In the genomic region with DNA sequence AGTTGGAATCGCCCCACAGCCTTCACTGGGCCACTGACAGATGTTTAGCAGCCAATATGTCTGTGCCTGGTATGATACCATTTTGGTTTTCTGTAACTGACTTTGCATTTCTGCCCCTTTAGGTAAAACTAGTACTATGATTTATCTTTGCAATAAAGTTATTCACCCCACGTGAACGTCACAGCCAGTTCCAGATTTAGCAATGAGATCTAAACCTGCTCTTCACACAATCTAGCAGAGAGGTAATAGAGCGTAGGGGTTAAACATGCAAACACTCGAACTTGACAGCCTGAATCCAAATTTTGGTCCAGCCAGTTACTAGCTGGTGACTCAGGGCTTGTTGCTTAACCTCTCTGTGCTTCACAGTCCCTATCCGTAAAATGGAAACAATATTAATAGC, we compare ENCODE assay signal across 20 cellular contexts.
"Had no signal": no experiment of that assay in that cellular context is flagged by ENCODE, and none has a peak within 500 bp of the region (broad histone marks: within the 10 kb centered on the region; RNA-seq: fewer than 3 reads in every experiment).

No MANE protein-coding gene starts in this region.

- DNase-seq: NCI-H1092, NCI-H1105 treated with DMSO at 0.1 percent for 48 hours, NCI-H1417 treated with DMSO at 0.1 percent for 48 hours, NCI-H146, NCI-H1694 treated with DMSO at 0.1 percent for 48 hours, NCI-H1930, NCI-H2081, NCI-H2107, NCI-H2227 treated with DMSO at 0.1 percent for 48 hours, NCI-H524, NCI-H526 treated with DMSO at 0.1 percent for 48 hours, NCI-H774, PC-9, Peyer's patch, SIG-M5 had no signal

- H3K27ac ChIP-seq: KMS-11, PC-9, Peyer's patch, SJSA1, SK-N-MC had no signal

- H3K27me3 ChIP-seq: Peyer's patch, SJSA1 had no signal

- H3K4me1 ChIP-seq: Peyer's patch, SJSA1 had no signal

- H3K9ac ChIP-seq: KMS-11 had no signal

- H3K4me2 ChIP-seq: KMS-11, PC-9 had no signal

- H3K36me3 ChIP-seq: Peyer's patch, SJSA1 had no signal

- H3K9me3 ChIP-seq: Peyer's patch, SJSA1 had no signal

- ATAC-seq: K562, Right ventricle myocardium inferior had no signal

- H2AFZ ChIP-seq: PC-9 had no signal

- H3K4me3 ChIP-seq: K562, PC-9, Peyer's patch, SJSA1, SK-N-MC had no signal
